16 cellular contexts compared by ENCODE assay signal in genomic region chr21:19228241-19228640, GRCh38.
"Had no signal": no experiment of that assay in that cellular context is flagged by ENCODE, and none has a peak within 500 bp of the region (broad histone marks: within the 10 kb centered on the region; RNA-seq: fewer than 3 reads in every experiment).

No MANE protein-coding gene starts in this region.

- H3K36me3 Mint-ChIP-seq: WTC11 had no signal

- H3K9me3 ChIP-seq: gastroesophageal sphincter, tibial artery, uterus had no signal

- DNase-seq: activated CD4-positive, alpha-beta T cell treated with anti-CD3 and anti-CD28 coated beads for 48 hours; activated CD8-positive, alpha-beta memory T cell treated with anti-CD3 and anti-CD28 coated beads, Interleukin-2, amount 50 U/mL, for 48 hours; activated CD8-positive, alpha-beta T cell treated with anti-CD3 and anti-CD28 coated beads, Interleukin-2, amount 10 ng/mL, durations not matched to agents 7 days and 5 days; activated naive CD4-positive, alpha-beta T cell; central memory CD4-positive, alpha-beta T cell; cortex of kidney; effector memory CD4-positive, alpha-beta T cell; kidney; midbrain; tibial artery; uterus had no signal

- H3K9me3 Mint-ChIP-seq: WTC11 had no signal

- H3K4me3 ChIP-seq: gastroesophageal sphincter, skin epidermis, tibial artery, uterus had no signal

- H3K4me1 ChIP-seq: gastroesophageal sphincter, tibial artery, uterus had no signal

- H3K27me3 ChIP-seq: gastroesophageal sphincter, tibial artery, uterus had no signal

- H3K36me3 ChIP-seq: gastroesophageal sphincter, tibial artery, uterus had no signal

- H3K27ac ChIP-seq: epithelial cell of prostate, gastroesophageal sphincter, skin epidermis, tibial artery, uterus had no signal

- H3K27ac Mint-ChIP-seq: activated CD8-positive, alpha-beta T cell treated with anti-CD3 and anti-CD28 coated beads, Interleukin-2, amount 10 ng/mL, durations not matched to agents 7 days and 5 days; activated T-helper 1 cell treated with anti-CD3 and anti-CD28 coated beads, Interleukin-12 subunit alpha, Interleukin-12 subunit beta, Interleukin-2, Interleukin-4 antibody, amounts not matched to agents 30 ng/mL and 10 ng/mL and 1 ng/mL, durations not matched to agents 14 hours and 24 hours and 36 hours; WTC11 had no signal

- H3K4me3 Mint-ChIP-seq: activated CD8-positive, alpha-beta T cell treated with anti-CD3 and anti-CD28 coated beads, Interleukin-2, amount 10 ng/mL, durations not matched to agents 7 days and 5 days; activated T-helper 1 cell treated with anti-CD3 and anti-CD28 coated beads, Interleukin-12 subunit alpha, Interleukin-12 subunit beta, Interleukin-2, Interleukin-4 antibody, amounts not matched to agents 30 ng/mL and 10 ng/mL and 1 ng/mL, durations not matched to agents 14 hours and 24 hours and 36 hours; WTC11 had no signal
